14 cellular contexts compared by ENCODE assay signal in genomic region chr3:196227629-196228493, GRCh38. TPM values are rescaled to one million over a fixed set of nuclear protein-coding genes. Genes with fewer than 3 reads are reported as not detected.
DNase-seq lines count a peak whose midpoint lies in the region; ATAC-seq, FAIRE-seq and TF ChIP-seq lines count a peak whose summit lies in the region.
"Had no signal": no experiment of that assay in that cellular context is flagged by ENCODE, and none has a peak within 500 bp of the region (broad histone marks: within the 10 kb centered on the region; RNA-seq: fewer than 3 reads in every experiment).

No MANE protein-coding gene starts in this region.

- no peaks in the 10 kb centered on the region for H3K79me2 ChIP-seq in H1 (ENCODE audit: control insufficient read depth in 1 of 2, insufficient read depth in 2 of 2, low read length in 2 of 2)
- no peaks in the 10 kb centered on the region for H3K79me2 ChIP-seq in mesendoderm (ENCODE audit: control insufficient read depth, insufficient read depth, low read length)

- no peak overlapping the region for H4K91ac ChIP-seq in H1 (replicated peaks; ENCODE audit: insufficient read length, low read length)

- no peak overlapping the region for H3K18ac ChIP-seq in H1 (ENCODE audit: extremely low read depth, low read length)
- no peak overlapping the region for H3K18ac ChIP-seq in mesendoderm (ENCODE audit: low read length)

- H3K27ac ChIP-seq in H1 (ENCODE audit: low read depth, low read length), result no peak overlapping the region
- no peak overlapping the region for H3K27ac ChIP-seq in mesendoderm (ENCODE audit: low read depth, low read length)

- H2AK5ac ChIP-seq in H1 (ENCODE audit: low read depth, low read length) (0 out of 2 replicates have a peak overlapping the region, but pooled peaks have one; percentile 24), mesendoderm (ENCODE audit: low read length) (no peak overlapping the region)

- H3K4me2 ChIP-seq in H1 (ENCODE audit: insufficient read depth in 1 of 2, low read depth in 2 of 2, low read length in 2 of 2) (no peak overlapping the region), mesendoderm (ENCODE audit: low read length) (no peak overlapping the region)

- H4K8ac ChIP-seq in H1 (ENCODE audit: extremely low read depth, insufficient read depth, low read length) (no peak overlapping the region; the same call in 1 of the 2 replicates), mesendoderm (ENCODE audit: low read depth, low read length) (no peak overlapping the region)

- H3K9ac ChIP-seq in H1 (replicated peaks in 1 of 4; ENCODE audit: extremely low read depth in 1 of 4, low read depth in 3 of 4, low read length in 3 of 4) (no peak overlapping the region), mesendoderm (ENCODE audit: low read length) (no peak overlapping the region)

- H3K23me2 ChIP-seq in H1 (ENCODE audit: low read depth, low read length), result no peaks in the 10 kb centered on the region

- H4K20me1 ChIP-seq in H1 (replicated peaks in 1 of 2; ENCODE audit: control insufficient read depth in 1 of 2, insufficient read depth in 2 of 2, low read length in 2 of 2), result no peaks in the 10 kb centered on the region

- TF ChIP-seq CTCF in H1 (IDR thresholded peaks at IDR 0.05; ENCODE audit: control extremely low read depth in 1 of 3, insufficient read depth in 1 of 3, low read depth in 1 of 3, low read length in 3 of 3), result peak in 2 of 3 experiments; percentile 11 to 26; a peak in 3 of 4 replicates

- FAIRE-seq in H1 (lab: Jason Lieb, UNC), result no peak

- H3K4me3 ChIP-seq in H1 (ENCODE audit: extremely low read depth in 1 of 4, insufficient read depth in 2 of 4, low read depth in 3 of 4, low read length in 4 of 4) (no peak overlapping the region), mesendoderm (ENCODE audit: low read length) (no peak overlapping the region)

- H2BK120ac ChIP-seq in H1 (replicated peaks; ENCODE audit: low read depth, low read length), result no peak overlapping the region
- no peak overlapping the region for H2BK120ac ChIP-seq in mesendoderm (ENCODE audit: low read depth, low read length)

- no peaks in the 10 kb centered on the region for H3K36me3 ChIP-seq in H1 (ENCODE audit: control insufficient read depth in 2 of 4, insufficient read depth in 4 of 4, low read length in 3 of 4)
- H3K36me3 ChIP-seq in mesendoderm (ENCODE audit: control insufficient read depth, insufficient read depth, low read length), result no peaks in the 10 kb centered on the region

- H3K4ac ChIP-seq in H1 (replicated peaks; ENCODE audit: insufficient read length, low read depth, low read length) (no peak overlapping the region), mesendoderm (ENCODE audit: low read depth, low read length) (no peak overlapping the region)

- POLR2A ChIA-PET in H1 (lab: Charles Lee; ENCODE audit: partially characterized antibody), result interaction anchor here (0.6 to 3.2 kb wide), 5 partner anchors 9 to 276 kb away, joined by 3 to 15 read pairs (median 3); partner anchors contain the start of genes RNF168 and SLC51A

- H2BK5ac ChIP-seq in H1 (ENCODE audit: low read depth, low read length) (peak overlapping the region; percentile 44; the same call in 1 of the 2 replicates), mesendoderm (ENCODE audit: low read length) (no peak overlapping the region)

- peaks cover 0 to 6% (median 0%) of the 10 kb centered on the region in 4 experiments; a peak in 1 of 7 replicates for H3K4me1 ChIP-seq in H1 (replicated peaks in 1 of 4; ENCODE audit: control insufficient read depth in 3 of 4, insufficient read depth in 4 of 4, low read length in 3 of 4)
- H3K4me1 ChIP-seq in mesendoderm (ENCODE audit: control insufficient read depth, low read depth, low read length), result no peaks in the 10 kb centered on the region

- no peak overlapping the region for H2BK15ac ChIP-seq in H1 (ENCODE audit: low read length)
- no peak overlapping the region for H2BK15ac ChIP-seq in mesendoderm (replicated peaks; ENCODE audit: low read depth)

- WGBS in H1 (ENCODE audit: extremely low coverage in 1 of 2, insufficient coverage in 1 of 2, insufficient read length in 1 of 2, insufficient replicate concordance in 2 of 2, low coverage in 1 of 2, low lambda C conversion rate in 2 of 2, missing lambda C conversion rate in 1 of 2), 2 experiments, result 80% methylated on average over 23 of the region's 24 CpGs; no CpG with 5 or more reads in 1 of the 2 experiments
- no CpG with 5 or more reads among the region's 24 CpGs for WGBS in mesendoderm (ENCODE audit: extremely low coverage, insufficient coverage, low lambda C conversion rate)

- no peak overlapping the region for H2AFZ ChIP-seq in H1 (ENCODE audit: low read length)

- H3K23ac ChIP-seq in H1 (ENCODE audit: insufficient read length) (no peak overlapping the region), mesendoderm (ENCODE audit: low read length) (no peak overlapping the region)

- ATAC-seq in Right ventricle myocardium inferior, result peak; percentile 42
- ATAC-seq: naive thymus-derived CD4-positive, alpha-beta T cell had no signal

- DNase-seq in Right ventricle myocardium inferior (ENCODE audit: missing footprints) (no peak), cardiac septum (ENCODE audit: low spot score) (no peak), H1 (ENCODE audit: low read depth in 1 of 2, low spot score in 2 of 2) (no peak), mesendoderm (peak; percentile 18), DMS153 (lab: John Stamatoyannopoulos, UW) (no peak), GOT3 (lab: John Stamatoyannopoulos, UW) (no peak), NCI-H1694 (lab: John Stamatoyannopoulos, UW) (no peak)
- no peak for DNase-seq in effector CD4-positive, alpha-beta T cell
- DNase-seq: ACHN; activated naive CD4-positive, alpha-beta T cell treated with anti-CD3 and anti-CD28 coated beads, Interleukin-2, amount 10 ng/mL, durations not matched to agents 7 days and 5 days; effector memory CD4-positive, alpha-beta T cell; naive thymus-derived CD4-positive, alpha-beta T cell; NCI-H146; T-helper 2 cell had no signal

- TF ChIP-seq POLR2A in H1 (IDR thresholded peaks at IDR 0.05; ENCODE audit: control extremely low read depth in 1 of 2, low read depth in 2 of 2, low read length in 2 of 2), result no peak

- no peaks in the 10 kb centered on the region for H3K9me3 ChIP-seq in H1 (ENCODE audit: insufficient read depth in 2 of 2, low read depth in 1 of 2, low read length in 1 of 2)

- H3K79me1 ChIP-seq in H1 (ENCODE audit: low read depth, low read length), result no peaks in the 10 kb centered on the region
- no peaks in the 10 kb centered on the region for H3K79me1 ChIP-seq in mesendoderm (ENCODE audit: low read length)

- CTCF ChIA-PET in H1 (lab: Charles Lee; ENCODE audit: partially characterized antibody), result interaction anchor here (0.5 to 1.7 kb wide), 17 partner anchors 8 to 1582 kb away, joined by 3 to 8 read pairs (median 3); no protein-coding TSS in a partner anchor

- no peak overlapping the region for H2BK20ac ChIP-seq in H1 (ENCODE audit: low read length)

- 0 out of 2 replicates have a peak overlapping the region, but pooled peaks have one; percentile 9 for H2BK12ac ChIP-seq in H1 (ENCODE audit: low read depth, low read length)

- intact Hi-C loops in Right ventricle myocardium inferior (cut with DNase I), result no loop called here
- intact Hi-C loops in cardiac septum (cut with DNase I), result no loop called here

- TF ChIP-seq EP300 in H1 (IDR thresholded peaks at IDR 0.05; ENCODE audit: borderline replicate concordance in 1 of 2, low read depth in 2 of 2, low read length in 2 of 2), result no peak

- H3K56ac ChIP-seq in H1 (replicated peaks; ENCODE audit: insufficient read length, low read depth, low read length) (no peak overlapping the region), mesendoderm (ENCODE audit: low read length) (no peak overlapping the region)

- H3K27me3 ChIP-seq in H1 (replicated peaks in 1 of 4; ENCODE audit: control insufficient read depth in 3 of 4, extremely low read depth in 1 of 4, insufficient read depth in 3 of 4, low read length in 3 of 4) (no peaks in the 10 kb centered on the region), mesendoderm (ENCODE audit: insufficient read depth, low read length, poor library complexity) (no peaks in the 10 kb centered on the region)

- peak in 1 of 2 experiments; percentile 22; a peak in 2 of 4 replicates for TF ChIP-seq RAD21 in H1 (IDR thresholded peaks at IDR 0.05 in 1 of 2, conservative IDR thresholded peaks at IDR 0.05 in 1 of 2; ENCODE audit: low read depth in 2 of 2, low read length in 2 of 2)

- H3K14ac ChIP-seq in H1 (ENCODE audit: insufficient read length), result no peak overlapping the region

- H4K5ac ChIP-seq in H1 (ENCODE audit: insufficient read length, low read depth, low read length) (no peak overlapping the region), mesendoderm (ENCODE audit: low read length) (no peak overlapping the region)

RNA-seq across cellular contexts. Expression of gene SLC51A, which starts 11.5 kb away (rescaled TPM):
- total RNA-seq in Right ventricle myocardium inferior (0.60 TPM), cardiac septum (0.51 TPM)
- 7.7 and 9.8 TPM in 2 replicates for total RNA-seq in H1 (2021; fragmentation: NEBNext Ultra II Directional; extraction: Animal tissue kit (Norgen Biotek cat#: 25700))
- 6.3 and 8.3 TPM in 2 replicates for polyA plus RNA-seq in H1 (2011; rRNA removed)
- 6.1 TPM for polyA plus RNA-seq in H1 (2011; cell fraction: cytosol; rRNA removed)
- polyA plus RNA-seq in H1 (2011; cell fraction: nucleus; rRNA removed), result 16.9 TPM
- polyA plus RNA-seq in H1 (2012, experiment 1 of 2), result 12.4 to 16.0 TPM (median 13.1 TPM) in 4 replicates
- 9.8 TPM for polyA plus RNA-seq in H1 (2012, experiment 2 of 2)
- polyA plus RNA-seq in H1 (2013, experiment 1 of 2), result 16.6 TPM
- 17.1 TPM for polyA plus RNA-seq in H1 (2013, experiment 2 of 2)
- 4.7 and 6.5 TPM in 2 replicates for polyA minus RNA-seq in H1 (2011; rRNA and poly(A)+ RNA removed)
- 5.9 TPM for polyA minus RNA-seq in H1 (2011; cell fraction: cytosol; rRNA and poly(A)+ RNA removed)
- 6.0 TPM for polyA minus RNA-seq in H1 (2011; cell fraction: nucleus; rRNA and poly(A)+ RNA removed)
- 4.4 TPM for polyA plus RNA-seq in mesendoderm (2013, experiment 1 of 2)
- 3.6 TPM for polyA plus RNA-seq in mesendoderm (2013, experiment 2 of 2)
- total RNA-seq: naive thymus-derived CD4-positive, alpha-beta T cell had no signal

RNA-seq across cellular contexts. Expression of gene ZDHHC19, which starts 16.7 kb away (rescaled TPM):
- total RNA-seq in Right ventricle myocardium inferior, result not detected
- total RNA-seq in cardiac septum, result 0.24 TPM
- total RNA-seq in H1 (2021; fragmentation: NEBNext Ultra II Directional; extraction: Animal tissue kit (Norgen Biotek cat#: 25700)), result 4.1 and 4.5 TPM in 2 replicates
- 2.5 and 4.9 TPM in 2 replicates for polyA plus RNA-seq in H1 (2011; rRNA removed)
- 1.4 TPM for polyA plus RNA-seq in H1 (2011; cell fraction: cytosol; rRNA removed)
- polyA plus RNA-seq in H1 (2011; cell fraction: nucleus; rRNA removed), result 6.2 TPM
- 3.8 to 10.5 TPM (median 6.0 TPM) in 4 replicates for polyA plus RNA-seq in H1 (2012, experiment 1 of 2)
- 8.0 TPM for polyA plus RNA-seq in H1 (2012, experiment 2 of 2)
- 6.4 TPM for polyA plus RNA-seq in H1 (2013, experiment 1 of 2)
- polyA plus RNA-seq in H1 (2013, experiment 2 of 2), result 5.5 TPM
- polyA minus RNA-seq in H1 (2011; rRNA and poly(A)+ RNA removed), result 0.69 and 1.1 TPM in 2 replicates
- polyA minus RNA-seq in H1 (2011; cell fraction: cytosol; rRNA and poly(A)+ RNA removed), result 1.7 TPM
- not detected for polyA minus RNA-seq in H1 (2011; cell fraction: nucleus; rRNA and poly(A)+ RNA removed)
- 0.88 TPM for polyA plus RNA-seq in mesendoderm (2013, experiment 1 of 2)
- polyA plus RNA-seq in mesendoderm (2013, experiment 2 of 2), result 0.52 TPM
- polyA plus RNA-seq: naive thymus-derived CD4-positive, alpha-beta T cell had no signal

RNA-seq across cellular contexts. Expression of gene PCYT1A, which starts 59.7 kb away (rescaled TPM):
- total RNA-seq in Right ventricle myocardium inferior (103 TPM), cardiac septum (116 TPM)
- total RNA-seq in H1 (2021; fragmentation: NEBNext Ultra II Directional; extraction: Animal tissue kit (Norgen Biotek cat#: 25700)), result 30.2 and 31.8 TPM in 2 replicates
- polyA plus RNA-seq in H1 (2011; rRNA removed), result 17.5 and 19.9 TPM in 2 replicates
- 21.9 TPM for polyA plus RNA-seq in H1 (2011; cell fraction: cytosol; rRNA removed)
- polyA plus RNA-seq in H1 (2011; cell fraction: nucleus; rRNA removed), result 22.5 TPM
- polyA plus RNA-seq in H1 (2012, experiment 1 of 2), result 21.3 to 27.3 TPM (median 24.4 TPM) in 4 replicates
- polyA plus RNA-seq in H1 (2012, experiment 2 of 2), result 7.1 TPM
- 17.0 TPM for polyA plus RNA-seq in H1 (2013, experiment 1 of 2)
- polyA plus RNA-seq in H1 (2013, experiment 2 of 2), result 18.8 TPM
- polyA minus RNA-seq in H1 (2011; rRNA and poly(A)+ RNA removed), result 55.5 and 69.8 TPM in 2 replicates
- 40.4 TPM for polyA minus RNA-seq in H1 (2011; cell fraction: cytosol; rRNA and poly(A)+ RNA removed)
- polyA minus RNA-seq in H1 (2011; cell fraction: nucleus; rRNA and poly(A)+ RNA removed), result 28.9 TPM
- 25.9 TPM for polyA plus RNA-seq in mesendoderm (2013, experiment 1 of 2)
- polyA plus RNA-seq in mesendoderm (2013, experiment 2 of 2), result 26.2 TPM
